16 cellular contexts compared by ENCODE assay signal in genomic region chr5:32779754-32780415, GRCh38.
DNase-seq lines count a peak whose midpoint lies in the region; ATAC-seq, FAIRE-seq and TF ChIP-seq lines count a peak whose summit lies in the region.
"Had no signal": no experiment of that assay in that cellular context is flagged by ENCODE, and none has a peak within 500 bp of the region (broad histone marks: within the 10 kb centered on the region; RNA-seq: fewer than 3 reads in every experiment).

No MANE protein-coding gene starts in this region.

- H3K4ac ChIP-seq in H1 (replicated peaks; ENCODE audit: insufficient read length, low read depth, low read length) = no peak overlapping the region

- H3K27ac ChIP-seq in ACC112 (ENCODE audit: low read depth, low read length) = peak overlapping the region; percentile 62
- no peak overlapping the region for H3K27ac ChIP-seq in H1 (ENCODE audit: low read depth, low read length)
- H3K27ac ChIP-seq: PC-9 had no signal

- no peak overlapping the region for H2BK12ac ChIP-seq in H1 (ENCODE audit: low read depth, low read length)

- H3K9me3 Mint-ChIP-seq in HFFc6 = no peaks in the 10 kb centered on the region; the same call in 1 of the 2 replicates

- H3K9me3 ChIP-seq in H1 (ENCODE audit: insufficient read depth in 2 of 2, low read depth in 1 of 2, low read length in 1 of 2) = no peaks in the 10 kb centered on the region

- no peak overlapping the region for H3K9ac ChIP-seq in H1 (replicated peaks in 1 of 4; ENCODE audit: extremely low read depth in 1 of 4, low read depth in 3 of 4, low read length in 3 of 4)

- no peak for TF ChIP-seq RAD21 in H1 (IDR thresholded peaks at IDR 0.05 in 1 of 2, conservative IDR thresholded peaks at IDR 0.05 in 1 of 2; ENCODE audit: low read depth in 2 of 2, low read length in 2 of 2)

- H4K8ac ChIP-seq in H1 (ENCODE audit: extremely low read depth, insufficient read depth, low read length) = no peak overlapping the region

- H3K4me1 Mint-ChIP-seq in HFFc6 (ENCODE audit: low read depth) = no peaks in the 10 kb centered on the region

- H3K27me3 ChIP-seq in ACC112 (ENCODE audit: insufficient read depth, low read length) (no peaks in the 10 kb centered on the region), H1 (replicated peaks in 1 of 4; ENCODE audit: control insufficient read depth in 3 of 4, extremely low read depth in 1 of 4, insufficient read depth in 3 of 4, low read length in 3 of 4) (peaks cover 0 to 2% (median 0%) of the 10 kb centered on the region in 4 experiments; a peak in 1 of 7 replicates)

- H3K4me1 ChIP-seq in ACC112 (ENCODE audit: control insufficient read depth, insufficient read depth, low read length, unreplicated experiment) (peaks cover 29% of the 10 kb centered on the region), H1 (replicated peaks in 1 of 4; ENCODE audit: control insufficient read depth in 3 of 4, insufficient read depth in 4 of 4, low read length in 3 of 4) (no peaks in the 10 kb centered on the region)

- H3K23me2 ChIP-seq in H1 (ENCODE audit: low read depth, low read length) = no peaks in the 10 kb centered on the region

- H3K79me1 ChIP-seq in H1 (ENCODE audit: low read depth, low read length) = no peaks in the 10 kb centered on the region

- no peak overlapping the region for H2BK5ac ChIP-seq in H1 (ENCODE audit: low read depth, low read length)

- no peak overlapping the region for H2BK15ac ChIP-seq in H1 (ENCODE audit: low read length)

- POLR2A ChIA-PET in H1 (lab: Charles Lee; ENCODE audit: partially characterized antibody) = no interaction called here

- H4K20me1 ChIP-seq in H1 (replicated peaks in 1 of 2; ENCODE audit: control insufficient read depth in 1 of 2, insufficient read depth in 2 of 2, low read length in 2 of 2) = no peaks in the 10 kb centered on the region

- H2AFZ ChIP-seq in ACC112 (ENCODE audit: low read length, unreplicated experiment) (no peak overlapping the region), H1 (ENCODE audit: low read length) (no peak overlapping the region)
- H2AFZ ChIP-seq: PC-9 had no signal

- no peaks in the 10 kb centered on the region for H3K79me2 ChIP-seq in ACC112 (ENCODE audit: control insufficient read depth, insufficient read depth, low read length, unreplicated experiment)
- no peaks in the 10 kb centered on the region for H3K79me2 ChIP-seq in H1 (ENCODE audit: control insufficient read depth in 1 of 2, insufficient read depth in 2 of 2, low read length in 2 of 2)

- TF ChIP-seq POLR2A in H1 (IDR thresholded peaks at IDR 0.05; ENCODE audit: control extremely low read depth in 1 of 2, low read depth in 2 of 2, low read length in 2 of 2) = no peak

- H3K36me3 ChIP-seq in ACC112 (ENCODE audit: insufficient read depth, low read length) = peaks cover 5% of the 10 kb centered on the region; the same call in 1 of the 2 replicates
- H3K36me3 ChIP-seq in H1 (ENCODE audit: control insufficient read depth in 2 of 4, insufficient read depth in 4 of 4, low read length in 3 of 4) = no peaks in the 10 kb centered on the region

- H2BK120ac ChIP-seq in H1 (replicated peaks; ENCODE audit: low read depth, low read length) = no peak overlapping the region

- CTCF ChIA-PET in H1 (lab: Charles Lee; ENCODE audit: partially characterized antibody) = interaction anchor here (1.2 to 1.4 kb wide), 2 partner anchors 15 to 598 kb away, joined by 3 to 5 read pairs; no protein-coding TSS in a partner anchor

- peak; percentile 51 for DNase-seq in amniotic epithelial cell (ENCODE audit: low read depth)
- DNase-seq in H1 (ENCODE audit: low read depth in 1 of 2, low spot score in 2 of 2) = no peak
- no peak for DNase-seq in sciatic nerve (ENCODE audit: low spot score)
- DNase-seq in stimulated activated CD8-positive, alpha-beta memory T cell treated with anti-CD3 and anti-CD28 coated beads, Interleukin-4, amount 100 ng/mL, for 48 hours = no peak
- no peak for DNase-seq in T-helper 9 cell
- DNase-seq in activated CD4-positive, alpha-beta T cell treated with anti-CD3 and anti-CD28 coated beads for 4 hours = no peak
- DNase-seq in HFFc6 = no peak
- DNase-seq: C1 segment of cervical spinal cord, DMS79 treated with DMSO at 0.1 percent for 48 hours, GOT3, NCI-H1048, NCI-H146, NCI-H2081, NCI-H774 had no signal

- H3K27me3 Mint-ChIP-seq in HFFc6 (ENCODE audit: insufficient read depth) = peaks cover 3% of the 10 kb centered on the region

- H3K56ac ChIP-seq in H1 (replicated peaks; ENCODE audit: insufficient read length, low read depth, low read length) = no peak overlapping the region

- H3K4me2 ChIP-seq in H1 (ENCODE audit: insufficient read depth in 1 of 2, low read depth in 2 of 2, low read length in 2 of 2) = no peak overlapping the region
- H3K4me2 ChIP-seq: PC-9 had no signal

- no peak overlapping the region for H4K5ac ChIP-seq in H1 (ENCODE audit: insufficient read length, low read depth, low read length)

- H3K4me3 ChIP-seq in ACC112 (ENCODE audit: low read depth, low read length) (no peak overlapping the region), H1 (ENCODE audit: extremely low read depth in 1 of 4, insufficient read depth in 2 of 4, low read depth in 3 of 4, low read length in 4 of 4) (no peak overlapping the region)
- H3K4me3 ChIP-seq: PC-9 had no signal

- no peak for TF ChIP-seq EP300 in H1 (IDR thresholded peaks at IDR 0.05; ENCODE audit: borderline replicate concordance in 1 of 2, low read depth in 2 of 2, low read length in 2 of 2)

- no peak overlapping the region for H2AK5ac ChIP-seq in H1 (ENCODE audit: low read depth, low read length)

- no peak overlapping the region for H3K4me3 Mint-ChIP-seq in HFFc6

- intact Hi-C loops in sciatic nerve (cut with DNase I) = no loop called here

- ATAC-seq in sciatic nerve = peak; percentile 23

- no peak for TF ChIP-seq CTCF in H1 (IDR thresholded peaks at IDR 0.05; ENCODE audit: control extremely low read depth in 1 of 3, insufficient read depth in 1 of 3, low read depth in 1 of 3, low read length in 3 of 3)
- no peak for TF ChIP-seq CTCF in HFFc6 (IDR thresholded peaks at IDR 0.05)

- peaks cover 45% of the 10 kb centered on the region for H3K36me3 Mint-ChIP-seq in HFFc6 (ENCODE audit: low read depth)

- H4K91ac ChIP-seq in H1 (replicated peaks; ENCODE audit: insufficient read length, low read length) = no peak overlapping the region

- no peak for FAIRE-seq in H1 (lab: Jason Lieb, UNC)

- no peak overlapping the region for H3K18ac ChIP-seq in H1 (ENCODE audit: extremely low read depth, low read length)

- no peak overlapping the region for H2BK20ac ChIP-seq in H1 (ENCODE audit: low read length)

- WGBS in H1 (ENCODE audit: extremely low coverage in 1 of 2, insufficient coverage in 1 of 2, insufficient read length in 1 of 2, insufficient replicate concordance in 2 of 2, low coverage in 1 of 2, low lambda C conversion rate in 2 of 2, missing lambda C conversion rate in 1 of 2), 2 experiments = 95% methylated on average over 5 of the region's 5 CpGs; no CpG with 5 or more reads in 1 of the 2 experiments

- no peak overlapping the region for H3K27ac Mint-ChIP-seq in HFFc6

- no peak overlapping the region for H3K14ac ChIP-seq in H1 (ENCODE audit: insufficient read length)

- H3K23ac ChIP-seq in H1 (ENCODE audit: insufficient read length) = no peak overlapping the region

TF ChIP-seq in H1, 55 proteins besides CTCF, POLR2A, EP300 and RAD21:
- TF ChIP-seq BACH1 (IDR thresholded peaks at IDR 0.05; ENCODE audit: low read length) (no peak), KDM1A (IDR thresholded peaks at IDR 0.05; ENCODE audit: borderline replicate concordance, low read length) (peak; percentile 70; the same call in 1 of the 2 replicates)
